Comparison of ENCODE assay signal across 15 cellular contexts in genomic region chr1:19639999-19640362, GRCh38. TPM values are rescaled to one million over a fixed set of nuclear protein-coding genes. Genes with fewer than 3 reads are reported as not detected.
DNase-seq lines count a peak whose midpoint lies in the region; ATAC-seq and TF ChIP-seq lines count a peak whose summit lies in the region.
"Had no signal": no experiment of that assay in that cellular context is flagged by ENCODE, and none has a peak within 500 bp of the region (broad histone marks: within the 10 kb centered on the region; RNA-seq: fewer than 3 reads in every experiment).

No MANE protein-coding gene starts in this region.

- 0 out of 2 replicates have a peak overlapping the region, but pooled peaks have one; percentile 15 for H3K27ac ChIP-seq in 22Rv1
- H3K27ac ChIP-seq in coronary artery: no peak overlapping the region
- H3K27ac ChIP-seq: upper lobe of right lung had no signal

- H3K4me3 ChIP-seq in coronary artery (no peak overlapping the region), mucosa of descending colon (no peak overlapping the region)
- H3K4me3 ChIP-seq: lung, upper lobe of right lung had no signal

- ATAC-seq in mucosa of descending colon: peak; percentile 47
- ATAC-seq in HG02759 (IDR thresholded peaks at IDR 0.05; ENCODE audit: unreplicated experiment): no peak
- ATAC-seq: upper lobe of right lung had no signal

- peak; percentile 41 for DNase-seq in LoVo (ENCODE audit: low spot score)
- DNase-seq in coronary artery (ENCODE audit: low spot score): peak; percentile 21
- peak in 1 of 3 donors; percentile 71 for DNase-seq in mucosa of descending colon
- DNase-seq in stimulated activated CD4-positive, alpha-beta T cell treated with anti-CD3 and anti-CD28 coated beads, Interleukin-4, amount 100 ng/mL, for 4 hours: no peak
- no peak for DNase-seq in NCI-H774 (lab: John Stamatoyannopoulos, UW)
- DNase-seq in stimulated activated CD4-positive, alpha-beta T cell treated with anti-CD3 and anti-CD28 coated beads, Interleukin-2, amount 100 ng/mL, for 24 hours: no peak
- DNase-seq: activated CD4-positive, alpha-beta T cell treated with anti-CD3 and anti-CD28 coated beads for 4 hours; DMS153; hippocampal formation; upper lobe of right lung had no signal

- intact Hi-C loops in mucosa of descending colon (cut with DNase I, micrococcal nuclease): loop anchor here in 1 of 2 donors (10.0 kb wide), 1 partner anchor 45 kb away; a partner anchor contains a TSS

- H3K4me1 ChIP-seq in mucosa of descending colon (ENCODE audit: low read depth): peaks cover 29% of the 10 kb centered on the region

- H3K9me3 ChIP-seq in mucosa of descending colon: no peaks in the 10 kb centered on the region
- H3K9me3 ChIP-seq: upper lobe of right lung had no signal

- no peak for TF ChIP-seq CTCF in 22Rv1 (IDR thresholded peaks at IDR 0.05)
- no peak for TF ChIP-seq CTCF in coronary artery (IDR thresholded peaks at IDR 0.05)
- no peak for TF ChIP-seq CTCF in mucosa of descending colon (IDR thresholded peaks at IDR 0.05)

- no peaks in the 10 kb centered on the region for H3K36me3 ChIP-seq in mucosa of descending colon (ENCODE audit: low read depth)
- H3K36me3 ChIP-seq: upper lobe of right lung had no signal

RNA-seq across cellular contexts. Expression of gene NBL1, which starts 4.1 kb away (rescaled TPM):
- total RNA-seq in mucosa of descending colon: 100 to 1,000 TPM; 320 to 457 (median 426) TPM
- total RNA-seq: OCI-LY7 had no signal

RNA-seq across cellular contexts. Expression of gene HTR6, which starts 24.7 kb away (rescaled TPM):
- total RNA-seq in mucosa of descending colon: not detected
- total RNA-seq: lung; OCI-LY7; T-helper 1 cell treated with Interleukin-12 subunit alpha and Interleukin-12 subunit beta and Interleukin-4 antibody, amounts not matched to agents 30 ng/mL and 1 ng/mL, for 36 hours; upper lobe of right lung had no signal

Comparison
In these comparisons a context has a peak if more than half of its experiments do, and no peak if none do; other contexts are left out.
1. DNase-seq: peak in LoVo (single experiment) and coronary artery (single experiment); none in stimulated activated CD4-positive, alpha-beta T cell treated with anti-CD3 and anti-CD28 coated beads, Interleukin-4, amount 100 ng/mL, for 4 hours (0 of 2), NCI-H774 (single experiment) and stimulated activated CD4-positive, alpha-beta T cell treated with anti-CD3 and anti-CD28 coated beads, Interleukin-2, amount 100 ng/mL, for 24 hours (0 of 2).